Comparison of ENCODE assay signal across 11 cellular contexts in the genomic region with DNA sequence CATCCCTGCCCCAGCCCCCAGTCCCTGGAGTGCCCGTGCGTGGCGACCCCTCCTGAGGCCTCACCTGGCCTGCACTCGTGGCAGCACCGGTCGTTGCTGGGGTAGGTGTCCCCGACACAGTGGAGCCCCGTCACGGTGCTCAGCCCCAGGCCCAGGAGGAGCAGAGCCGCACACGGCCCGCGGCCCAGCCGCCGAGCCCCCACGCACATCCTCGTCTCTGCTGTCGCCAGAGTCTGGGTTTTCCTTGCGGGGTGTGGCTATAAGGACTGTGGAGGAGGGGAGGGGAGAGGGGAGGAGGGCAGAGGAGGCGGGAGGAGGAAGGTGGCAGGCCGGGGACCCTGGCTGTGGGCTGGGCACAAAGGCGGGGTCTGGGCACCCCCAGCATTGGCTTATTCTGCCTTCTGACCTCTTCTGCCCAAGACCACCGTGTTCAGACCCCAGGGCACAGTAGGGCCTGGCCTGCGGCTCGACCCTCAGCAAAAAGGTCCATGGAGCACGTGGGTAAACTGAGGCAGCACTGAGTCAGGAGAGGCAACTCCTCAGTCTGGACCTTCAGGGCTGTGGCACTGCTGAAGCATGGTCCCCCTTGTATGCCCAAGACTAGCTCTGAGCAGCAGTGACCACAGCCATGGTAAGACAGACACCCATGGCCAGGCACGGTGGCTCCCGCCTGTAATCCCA. TPM values are rescaled to one million over a fixed set of nuclear protein-coding genes. Genes with fewer than 3 reads are reported as not detected.
DNase-seq lines count a peak whose midpoint lies in the region; ATAC-seq and TF ChIP-seq lines count a peak whose summit lies in the region.
"Had no signal": no experiment of that assay in that cellular context is flagged by ENCODE, and none has a peak within 500 bp of the region (broad histone marks: within the 10 kb centered on the region; RNA-seq: fewer than 3 reads in every experiment).

Gene TNFRSF4 (minus strand): TSS at position 235 of the 681 bp plus-strand sequence. CDS start 26 bp downstream, at position 209.

- H4K20me1 ChIP-seq in H9 (ENCODE audit: control insufficient read depth, insufficient read depth, insufficient read length): no peaks in the 10 kb centered on the region

- no peak within 1 kb of the TSS for H3T11ph ChIP-seq in H9 (ENCODE audit: low read length)

- H3K23me2 ChIP-seq in H9 (ENCODE audit: insufficient read length, low read depth, low read length, poor library complexity, severe bottlenecking): no peaks in the 10 kb centered on the region

- H3K4ac ChIP-seq in H9 (ENCODE audit: low read depth, low read length): no peak within 1 kb of the TSS

- no peaks in the 10 kb centered on the region for H3K4me1 ChIP-seq in H9 (ENCODE audit: insufficient read depth, low read length)

- no peak within 1 kb of the TSS for H3K27ac ChIP-seq in H9 (ENCODE audit: insufficient read length, low read depth, low read length)

- no peaks in the 10 kb centered on the region for H3K9me3 ChIP-seq in H9 (ENCODE audit: control insufficient read depth, low read depth, low read length)

- no peak within 1 kb of the TSS for H4K8ac ChIP-seq in H9 (replicated peaks; ENCODE audit: insufficient read length, low read depth, low read length)

- H2BK12ac ChIP-seq in H9 (ENCODE audit: insufficient read length, low read depth, low read length): no peak within 1 kb of the TSS

- peak; percentile 6 for ATAC-seq in effector memory CD8-positive, alpha-beta T cell (replicated peaks)
- ATAC-seq in GM21723 (IDR thresholded peaks at IDR 0.05; ENCODE audit: unreplicated experiment): no peak

- no peak within 1 kb of the TSS for H4K91ac ChIP-seq in H9 (ENCODE audit: insufficient read length, low read depth, low read length)

- peaks cover 2% of the 10 kb centered on the region for H3K27me3 Mint-ChIP-seq in H9 (ENCODE audit: low read depth)
- no peaks in the 10 kb centered on the region for H3K27me3 Mint-ChIP-seq in effector memory CD8-positive, alpha-beta T cell

- no peaks in the 10 kb centered on the region for H3K79me1 ChIP-seq in H9 (ENCODE audit: insufficient read depth, low read depth, low read length, poor library complexity, severe bottlenecking)

- H3K18ac ChIP-seq in H9 (ENCODE audit: insufficient read length, low read depth, low read length): no peak within 1 kb of the TSS

- no peaks in the 10 kb centered on the region for H3K27me3 ChIP-seq in H9 (ENCODE audit: insufficient read depth, low read length)

- WGBS in H9 (ENCODE audit: extremely low coverage, insufficient read length, low lambda C conversion rate): no CpG with 5 or more reads among the region's 28 CpGs

- H3K9ac ChIP-seq in H9 (ENCODE audit: extremely low read depth, insufficient read length, low read length): no peak within 1 kb of the TSS

- H3K4me2 ChIP-seq in H9 (ENCODE audit: insufficient read depth, insufficient read length, low read length): no peak within 1 kb of the TSS

- no peak within 1 kb of the TSS for H2AFZ ChIP-seq in H9 (ENCODE audit: low read length)

- H2BK15ac ChIP-seq in H9 (ENCODE audit: low read depth, low read length): peak within 1 kb of the TSS; percentile 54; the same call in 1 of the 2 replicates

- H3K4me3 Mint-ChIP-seq in H9: no peak within 1 kb of the TSS
- peak within 1 kb of the TSS; percentile 57 to 70 for H3K4me3 Mint-ChIP-seq in effector memory CD8-positive, alpha-beta T cell

- DNase-seq in H9 (no peak), NCI-H187 treated with DMSO at 0.1 percent for 48 hours (lab: John Stamatoyannopoulos, UW) (no peak), mucosa of gallbladder (ENCODE audit: low spot score) (no peak)
- DNase-seq in activated CD4-positive, alpha-beta T cell treated with anti-CD3 and anti-CD28 coated beads for 48 hours: peak; percentile 66
- no peak for DNase-seq in effector memory CD8-positive, alpha-beta T cell
- DNase-seq in stimulated activated CD4-positive, alpha-beta T cell treated with anti-CD3 and anti-CD28 coated beads, Interleukin-4, amount 100 ng/mL, for 4 hours: peak; percentile 62 to 74
- DNase-seq: anterior cingulate cortex, mesenchymal stem cell had no signal

- no peak within 1 kb of the TSS for H2BK20ac ChIP-seq in H9 (ENCODE audit: low read depth, low read length, poor library complexity, severe bottlenecking)

- no peak within 1 kb of the TSS for H2BK120ac ChIP-seq in H9 (ENCODE audit: low read depth, low read length, poor library complexity, severe bottlenecking)

- H2BK5ac ChIP-seq in H9 (ENCODE audit: insufficient read length, low read length): no peak within 1 kb of the TSS

- H3K4me1 Mint-ChIP-seq in H9: peaks cover 0 to 4% of the 10 kb centered on the region in 2 experiments; a peak in 1 of 4 replicates
- H3K4me1 Mint-ChIP-seq in effector memory CD8-positive, alpha-beta T cell (ENCODE audit: low read depth in 2 of 2): peaks cover 19 to 21% of the 10 kb centered on the region in 2 donors

- peaks cover 5 to 18% (median 18%) of the 10 kb centered on the region in 3 experiments; a peak in 6 of 7 replicates for H3K36me3 Mint-ChIP-seq in H9 (ENCODE audit: insufficient read depth in 1 of 3, low read depth in 3 of 3)
- peaks cover 38% of the 10 kb centered on the region for H3K36me3 Mint-ChIP-seq in effector memory CD8-positive, alpha-beta T cell (ENCODE audit: insufficient read depth)

- H2AK5ac ChIP-seq in H9 (ENCODE audit: insufficient read length, low read length): no peak within 1 kb of the TSS

- H3K23ac ChIP-seq in H9 (ENCODE audit: insufficient read length, low read depth, low read length): no peak within 1 kb of the TSS

- no peak for TF ChIP-seq CTCF in H9 (conservative IDR thresholded peaks at IDR 0.05)

- no peak within 1 kb of the TSS for H3K56ac ChIP-seq in H9 (ENCODE audit: insufficient read length, low read depth, low read length)

- peak within 1 kb of the TSS in 1 of 3 experiments; percentile 80; a peak in 1 of 7 replicates for H3K27ac Mint-ChIP-seq in H9
- peak within 1 kb of the TSS; percentile 46 to 98 for H3K27ac Mint-ChIP-seq in effector memory CD8-positive, alpha-beta T cell

- no peak within 1 kb of the TSS; the same call in 1 of the 2 replicates for H3K14ac ChIP-seq in H9 (ENCODE audit: insufficient read depth, low read length)

- H3K79me2 ChIP-seq in H9 (ENCODE audit: insufficient read depth, low read length): no peaks in the 10 kb centered on the region

- no peak within 1 kb of the TSS for H4K5ac ChIP-seq in H9 (ENCODE audit: insufficient read length, low read depth, low read length)

- H3K9me3 Mint-ChIP-seq in H9: no peaks in the 10 kb centered on the region
- H3K9me3 Mint-ChIP-seq in effector memory CD8-positive, alpha-beta T cell: no peaks in the 10 kb centered on the region

RNA-seq across cellular contexts. Expression of gene TNFRSF4, which starts in this region (rescaled TPM):
- total RNA-seq in H9 (2021): 0.24 and 0.33 TPM in 2 replicates
- total RNA-seq in mucosa of gallbladder: 2.6 TPM
- total RNA-seq: Daoy, HT-29 had no signal

Comparison
In these comparisons a context has a peak if more than half of its experiments do, and no peak if none do; other contexts are left out.
1. DNase-seq: peak in activated CD4-positive, alpha-beta T cell treated with anti-CD3 and anti-CD28 coated beads for 48 hours (single experiment) and stimulated activated CD4-positive, alpha-beta T cell treated with anti-CD3 and anti-CD28 coated beads, Interleukin-4, amount 100 ng/mL, for 4 hours (2 of 2); none in H9 (single experiment), effector memory CD8-positive, alpha-beta T cell (0 of 3), NCI-H187 treated with DMSO at 0.1 percent for 48 hours (single experiment) and mucosa of gallbladder (single experiment).
2. H3K4me3 Mint-ChIP-seq: peak in effector memory CD8-positive, alpha-beta T cell (2 of 2); none in H9 (0 of 2).